In genomic region chr11:76656087-76656531, GRCh38 we compare ENCODE assay signal across 1 cellular context.
TF ChIP-seq lines count a peak whose summit lies in the region.

No MANE protein-coding gene starts in this region.

TF ChIP-seq in SK-N-SH treated with all-trans-retinoic acid at 6 μM for 48 hours, 23 proteins besides CTCF, POLR2A, EP300 and RAD21 (continued from another document):
- TF ChIP-seq CREB5 (CRISPR knock-in tag; IDR thresholded peaks at IDR 0.05; ENCODE audit: low read depth): no peak
- no peak for TF ChIP-seq BACH2 (CRISPR knock-in tag; IDR thresholded peaks at IDR 0.05; ENCODE audit: borderline replicate concordance)
- TF ChIP-seq ZNF565 (CRISPR knock-in tag; conservative IDR thresholded peaks at IDR 0.05; ENCODE audit: low read depth): no peak
- no peak for TF ChIP-seq ZNF70 (CRISPR knock-in tag; IDR thresholded peaks at IDR 0.05)
TF ChIP-seq in SK-N-SH treated with all-trans-retinoic acid at 6 μM for 48 hours: peak in this region for 0.
